ENCODE assay signal across 8 cellular contexts in genomic region chr18:63098014-63098981, GRCh38.
DNase-seq lines count a peak whose midpoint lies in the region; ATAC-seq and TF ChIP-seq lines count a peak whose summit lies in the region.

No MANE protein-coding gene starts in this region.

- no peaks in the 10 kb centered on the region for H3K27me3 ChIP-seq in HL-60 (ENCODE audit: insufficient read depth, poor library complexity, severe bottlenecking)
- no peaks in the 10 kb centered on the region for H3K27me3 ChIP-seq in colonic mucosa

- H3K36me3 Mint-ChIP-seq in activated naive CD8-positive, alpha-beta T cell treated with anti-CD3 and anti-CD28 coated beads for 36 hours = peaks cover 2% of the 10 kb centered on the region

- TF ChIP-seq CTCF in HL-60 (IDR thresholded peaks at IDR 0.05; ENCODE audit: insufficient read depth, low read length) = no peak
- no peak for TF ChIP-seq CTCF in colonic mucosa (IDR thresholded peaks at IDR 0.05)

- DNase-seq in HL-60 (ENCODE audit: low read depth in 1 of 2, low spot score in 1 of 2) (peak in 1 of 2 experiments; percentile 94), colonic mucosa (no peak), DMS153 (lab: John Stamatoyannopoulos, UW) (no peak), Right ventricle myocardium inferior (ENCODE audit: missing footprints) (no peak), dedifferentiated amniotic fluid mesenchymal stem cell (ENCODE audit: extremely low spot score) (no peak)
- peak; percentile 62 for DNase-seq in activated naive CD8-positive, alpha-beta T cell treated with anti-CD3 and anti-CD28 coated beads for 36 hours

- H3K36me3 ChIP-seq in colonic mucosa = no peaks in the 10 kb centered on the region

- H3K4me1 Mint-ChIP-seq in activated naive CD8-positive, alpha-beta T cell treated with anti-CD3 and anti-CD28 coated beads for 36 hours = peaks cover 47% of the 10 kb centered on the region

- H3K27ac ChIP-seq in HL-60 (replicated peaks) (peak overlapping the region; percentile 95), colonic mucosa (no peak overlapping the region)

- peak overlapping the region; percentile 42 for H3K4me3 Mint-ChIP-seq in activated naive CD8-positive, alpha-beta T cell treated with anti-CD3 and anti-CD28 coated beads for 36 hours

- peaks cover 2% of the 10 kb centered on the region for H3K9me3 Mint-ChIP-seq in activated naive CD8-positive, alpha-beta T cell treated with anti-CD3 and anti-CD28 coated beads for 36 hours

- H3K27me3 Mint-ChIP-seq in activated naive CD8-positive, alpha-beta T cell treated with anti-CD3 and anti-CD28 coated beads for 36 hours = peaks cover 4% of the 10 kb centered on the region

- intact Hi-C loops in colonic mucosa (cut with DNase I) = no loop called here
- intact Hi-C loops in Right ventricle myocardium inferior (cut with DNase I) = no loop called here

- peaks cover 4% of the 10 kb centered on the region for H3K4me1 ChIP-seq in colonic mucosa

- H3K27ac Mint-ChIP-seq in activated naive CD8-positive, alpha-beta T cell treated with anti-CD3 and anti-CD28 coated beads for 36 hours = peak overlapping the region; percentile 66

- peak overlapping the region; percentile 10; the same call in 1 of the 2 replicates for H3K4me3 ChIP-seq in GM08714 (ENCODE audit: low read length)
- no peak overlapping the region for H3K4me3 ChIP-seq in HL-60 (replicated peaks; ENCODE audit: insufficient read depth, low read length)
- no peak overlapping the region for H3K4me3 ChIP-seq in colonic mucosa

- H3K9me3 ChIP-seq in colonic mucosa = no peaks in the 10 kb centered on the region

- ATAC-seq in GM21447 (IDR thresholded peaks at IDR 0.05; ENCODE audit: unreplicated experiment) (peak; percentile 72), Right ventricle myocardium inferior (no peak)

- no peak overlapping the region for H3K9ac ChIP-seq in colonic mucosa (ENCODE audit: low read depth in 2 of 2, low read length in 2 of 2)
